Comparison of ENCODE assay signal across 28 cellular contexts in genomic region chr5:54693936-54694510, GRCh38.
A peak's percentile ranks its signal among the peaks of the same experiment; 100 is the strongest.
DNase-seq lines count a peak whose midpoint lies in the region; ATAC-seq and TF ChIP-seq lines count a peak whose summit lies in the region.
"Had no signal": no experiment of that assay in that cellular context is flagged by ENCODE, and none has a peak within 500 bp of the region (broad histone marks: within the 10 kb centered on the region; RNA-seq: fewer than 3 reads in every experiment).

No MANE protein-coding gene starts in this region.

- DNase-seq in Right ventricle myocardium superior (peak; percentile 40), right atrium auricular region (ENCODE audit: low spot score) (no peak), NCI-H2029 treated with DMSO at 0.1 percent for 48 hours (lab: John Stamatoyannopoulos, UW) (peak; percentile 80), ascending aorta (ENCODE audit: low spot score in 2 of 2) (no peak), HCEC 1CT (no peak), NOMO-1 (lab: John Stamatoyannopoulos, UW; ENCODE audit: unreplicated experiment in 2 of 2) (no peak)
- DNase-seq in NK-92 treated with Interleukin-12 subunit alpha and Interleukin-12 subunit beta, amount 100 ng/mL, for 24 hours (lab: John Stamatoyannopoulos, UW) = no peak
- DNase-seq: ACHN; activated CD4-positive, alpha-beta memory T cell treated with anti-CD3 and anti-CD28 coated beads for 36 hours; activated CD8-positive, alpha-beta memory T cell treated with anti-CD3 and anti-CD28 coated beads, Interleukin-2, amount 50 U/mL, for 48 hours; DMS53; effector memory CD8-positive, alpha-beta T cell; erythroblast; heart left ventricle; kidney glomerular epithelial cell; MG63; natural killer cell; NCI-H2081 treated with DMSO at 0.1 percent for 48 hours; NCI-H526; small intestine; stimulated activated CD8-positive, alpha-beta memory T cell treated with anti-CD3 and anti-CD28 coated beads, Interleukin-4, amount 100 ng/mL, for 48 hours; stomach had no signal

- H3K36me3 ChIP-seq in right atrium auricular region (no peaks in the 10 kb centered on the region), ascending aorta (no peaks in the 10 kb centered on the region)
- H3K36me3 ChIP-seq: HAP-1, heart left ventricle, MG63, stomach, tibial nerve had no signal

- H3K4me3 ChIP-seq in right atrium auricular region = no peak overlapping the region
- H3K4me3 ChIP-seq in ascending aorta = no peak overlapping the region
- H3K4me3 ChIP-seq: coronary artery, HAP-1, heart left ventricle, K562, lung, MG63, stomach, tibial nerve had no signal

- H3K4me1 ChIP-seq in right atrium auricular region (peaks cover 0 to 5% of the 10 kb centered on the region in 2 donors), ascending aorta (peaks cover 23 to 78% of the 10 kb centered on the region in 2 donors)
- H3K4me1 ChIP-seq: HAP-1 had no signal

- no peak for TF ChIP-seq CTCF in right atrium auricular region (IDR thresholded peaks at IDR 0.05)
- no peak for TF ChIP-seq CTCF in ascending aorta (IDR thresholded peaks at IDR 0.05)

- intact Hi-C loops in Right ventricle myocardium superior (cut with DNase I) = no loop called here
- intact Hi-C loops in ascending aorta (cut with DNase I) = loop anchor here (5.0 kb wide), 1 partner anchor 37 kb away; no protein-coding TSS in a partner anchor

- H3K27me3 ChIP-seq in right atrium auricular region (no peaks in the 10 kb centered on the region), ascending aorta (no peaks in the 10 kb centered on the region)
- H3K27me3 ChIP-seq: heart left ventricle, MG63, stomach, tibial nerve had no signal

- peak; percentile 47 for ATAC-seq in Right ventricle myocardium superior (ENCODE audit: poor library complexity)
- ATAC-seq: activated CD4-positive, CD25-positive, alpha-beta regulatory T cell treated with anti-CD3 and anti-CD28 coated beads, Interleukin-2, amount 50 U/mL, for 24 hours; effector memory CD8-positive, alpha-beta T cell; K562; natural killer cell had no signal

- H3K27ac ChIP-seq in right atrium auricular region (no peak overlapping the region), ascending aorta (peak overlapping the region; percentile 58 to 76)
- H3K27ac ChIP-seq: heart left ventricle, stomach, tibial nerve had no signal

- H3K9me3 ChIP-seq in right atrium auricular region (no peaks in the 10 kb centered on the region), ascending aorta (no peaks in the 10 kb centered on the region)
- H3K9me3 ChIP-seq: HAP-1, heart left ventricle, MG63, stomach, tibial nerve had no signal

Comparison
In these comparisons a context has a peak if more than half of its experiments do, and no peak if none do; other contexts are left out.
1. DNase-seq: peak in Right ventricle myocardium superior (single experiment) and NCI-H2029 treated with DMSO at 0.1 percent for 48 hours (single experiment); none in right atrium auricular region (single experiment), ascending aorta (0 of 2), HCEC 1CT (single experiment), NK-92 treated with Interleukin-12 subunit alpha and Interleukin-12 subunit beta, amount 100 ng/mL, for 24 hours (single experiment) and NOMO-1 (0 of 2).
2. H3K27ac ChIP-seq: peak in ascending aorta (2 of 2); none in right atrium auricular region (0 of 2).